ENCODE assay signal across 9 cellular contexts in genomic region chr10:112202561-112203241, GRCh38. TPM values are rescaled to one million over a fixed set of nuclear protein-coding genes. Genes with fewer than 3 reads are reported as not detected.
DNase-seq lines count a peak whose midpoint lies in the region; ATAC-seq and TF ChIP-seq lines count a peak whose summit lies in the region.
"Had no signal": no experiment of that assay in that cellular context is flagged by ENCODE, and none has a peak within 500 bp of the region (broad histone marks: within the 10 kb centered on the region; RNA-seq: fewer than 3 reads in every experiment).

No MANE protein-coding gene starts in this region.

- WGBS in transverse colon (ENCODE audit: low coverage in 1 of 2), 2 donors = 73 to 83% methylated on average over 6 of the region's 6 CpGs

- no peak for TF ChIP-seq POLR2A in transverse colon (IDR thresholded peaks at IDR 0.05)

- ATAC-seq in GM21381 (IDR thresholded peaks at IDR 0.05; ENCODE audit: unreplicated experiment) (peak; percentile 82), HG03196 (IDR thresholded peaks at IDR 0.05; ENCODE audit: unreplicated experiment) (peak; percentile 89)

- no peak for TF ChIP-seq EP300 in transverse colon (IDR thresholded peaks at IDR 0.05; ENCODE audit: low read depth)

- H3K27ac ChIP-seq in colonic mucosa (no peak overlapping the region), transverse colon (no peak overlapping the region)

- H3K36me3 ChIP-seq in GM06990 (ENCODE audit: control insufficient read depth, insufficient read depth, low read length) = no peaks in the 10 kb centered on the region
- H3K36me3 ChIP-seq in colonic mucosa = no peaks in the 10 kb centered on the region
- no peaks in the 10 kb centered on the region for H3K36me3 ChIP-seq in transverse colon

- intact Hi-C loops in colonic mucosa (cut with DNase I) (no loop called here), transverse colon (cut with DNase I; ENCODE audit: low total_unique reads) (no loop called here)

- H3K9me3 ChIP-seq in colonic mucosa (no peaks in the 10 kb centered on the region), transverse colon (no peaks in the 10 kb centered on the region)

- no peak overlapping the region for H3K9ac ChIP-seq in colonic mucosa (ENCODE audit: low read depth in 2 of 2, low read length in 2 of 2)

- 0 out of 2 replicates have a peak overlapping the region, but pooled peaks have one; percentile 10 for H3K4me3 ChIP-seq in GM06990 (replicated peaks; ENCODE audit: low read depth, low read length)
- no peak overlapping the region for H3K4me3 ChIP-seq in epithelial cell of proximal tubule (ENCODE audit: low read depth, low read length)
- no peak overlapping the region for H3K4me3 ChIP-seq in colonic mucosa
- no peak overlapping the region for H3K4me3 ChIP-seq in transverse colon

- H3K4me1 ChIP-seq in colonic mucosa (no peaks in the 10 kb centered on the region), transverse colon (no peaks in the 10 kb centered on the region)

- DNase-seq in GM06990 (ENCODE audit: extremely low read depth, insufficient read length) = peak; percentile 28
- DNase-seq in epithelial cell of proximal tubule (ENCODE audit: low read depth) = peak; percentile 32
- DNase-seq in activated gamma-delta T cell (lab: John Stamatoyannopoulos, UW) = no peak
- DNase-seq in colonic mucosa = no peak
- DNase-seq in NCI-H1436 treated with DMSO at 0.1 percent for 48 hours (lab: John Stamatoyannopoulos, UW) = no peak
- no peak for DNase-seq in transverse colon
- DNase-seq: NCI-H510A had no signal

- TF ChIP-seq CTCF in GM06990 (IDR thresholded peaks at IDR 0.05; ENCODE audit: insufficient read depth, low read length, poor library complexity, severe bottlenecking) (no peak), epithelial cell of proximal tubule (conservative IDR thresholded peaks at IDR 0.05; ENCODE audit: low read depth, low read length) (no peak), colonic mucosa (IDR thresholded peaks at IDR 0.05) (no peak), transverse colon (IDR thresholded peaks at IDR 0.05) (no peak)

- in situ Hi-C loops in transverse colon (cut with MboI; ENCODE audit: low pct_ligation_motif_present in 1 of 4, low pct_unique_long_range_greater_than_20kb in 1 of 4, low sequenced_read_pairs in 3 of 4) = no loop called here

- no peaks in the 10 kb centered on the region for H3K27me3 ChIP-seq in GM06990 (replicated peaks; ENCODE audit: control insufficient read depth, insufficient read depth, low read length)
- H3K27me3 ChIP-seq in colonic mucosa = no peaks in the 10 kb centered on the region
- no peaks in the 10 kb centered on the region for H3K27me3 ChIP-seq in transverse colon

RNA-seq across cellular contexts. Expression of gene GPAM, which starts 19.1 kb away (rescaled TPM):
- total RNA-seq in epithelial cell of proximal tubule = 5.5 and 8.0 TPM in 2 replicates
- total RNA-seq in colonic mucosa = 1 to 10 TPM; 7.7 to 8.7 TPM
- 1 to 10 TPM in 3 of 4 donors, under 1 TPM in 1; 1.00 to 6.6 (median 5.8) TPM for total RNA-seq in transverse colon

Comparison
In these comparisons a context has a peak if more than half of its experiments do, and no peak if none do; other contexts are left out.
1. DNase-seq: peak in GM06990 (single experiment) and epithelial cell of proximal tubule (single experiment); none in activated gamma-delta T cell (single experiment), colonic mucosa (single experiment), NCI-H1436 treated with DMSO at 0.1 percent for 48 hours (single experiment) and transverse colon (single experiment).